In genomic region chr5:140106805-140107311, GRCh38 we compare ENCODE assay signal across 8 cellular contexts. TPM values are rescaled to one million over a fixed set of nuclear protein-coding genes. Genes with fewer than 3 reads are reported as not detected.
DNase-seq lines count a peak whose midpoint lies in the region; ATAC-seq and TF ChIP-seq lines count a peak whose summit lies in the region.

No MANE protein-coding gene starts in this region.

- peak overlapping the region; percentile 92 for H2AK9ac ChIP-seq in IMR-90 (replicated peaks; ENCODE audit: low read depth, low read length, poor library complexity)

- H2BK120ac ChIP-seq in IMR-90 (ENCODE audit: low read depth, low read length) = peak overlapping the region; percentile 71

- no peaks in the 10 kb centered on the region for H3K9me3 ChIP-seq in A673 (ENCODE audit: low read depth, low read length, poor library complexity, severe bottlenecking)
- no peaks in the 10 kb centered on the region for H3K9me3 ChIP-seq in IMR-90 (ENCODE audit: control insufficient read depth, insufficient read depth, low read length)
- H3K9me3 ChIP-seq in mucosa of descending colon = no peaks in the 10 kb centered on the region

- peak overlapping the region; percentile 83 for H2AK5ac ChIP-seq in IMR-90 (ENCODE audit: low read depth, low read length)

- H3K27me3 ChIP-seq in A673 (replicated peaks; ENCODE audit: insufficient read depth, low read depth, low read length, poor library complexity) (no peaks in the 10 kb centered on the region), IMR-90 (ENCODE audit: control insufficient read depth, insufficient read depth, low read length) (peaks cover 2% of the 10 kb centered on the region)

- H4K5ac ChIP-seq in IMR-90 (ENCODE audit: low read depth, low read length) = peak overlapping the region; percentile 46

- intact Hi-C loops in A673 (cut with micrococcal nuclease; ENCODE audit: unreplicated experiment) = no loop called here
- intact Hi-C loops in IMR-90 (cut with micrococcal nuclease) = loop anchor here (1.0 kb wide), 1 partner anchor 38 kb away; no protein-coding TSS in a partner anchor
- intact Hi-C loops in mucosa of descending colon (cut with DNase I, micrococcal nuclease) = no loop called here

- H3K9me1 ChIP-seq in IMR-90 (ENCODE audit: insufficient read depth, low read length) = peaks cover 1% of the 10 kb centered on the region; the same call in 1 of the 2 replicates

- in situ Hi-C loops in IMR-90 (cut with MboI; ENCODE audit: low sequenced_read_pairs) = loop anchor here (25.0 kb wide), 1 partner anchor 470 kb away; the partner anchor contains the start of gene CXXC5

- TF ChIP-seq RAD21 in IMR-90 (IDR thresholded peaks at IDR 0.05; ENCODE audit: low read length) = no peak

- no peak overlapping the region for H2BK20ac ChIP-seq in IMR-90 (ENCODE audit: low read depth, low read length)

- ATAC-seq in IMR-90 (ENCODE audit: low read depth) (no peak), mucosa of descending colon (no peak), GM19328 (IDR thresholded peaks at IDR 0.05; ENCODE audit: unreplicated experiment) (no peak)

- TF ChIP-seq CTCF in A673 (conservative IDR thresholded peaks at IDR 0.05; ENCODE audit: low read depth, low read length) = no peak
- no peak for TF ChIP-seq CTCF in IMR-90 (conservative IDR thresholded peaks at IDR 0.05; ENCODE audit: low read depth, low read length)
- no peak for TF ChIP-seq CTCF in choroid plexus epithelial cell (conservative IDR thresholded peaks at IDR 0.05; ENCODE audit: low read depth, low read length)
- TF ChIP-seq CTCF in mucosa of descending colon (IDR thresholded peaks at IDR 0.05) = no peak

- peaks cover 4% of the 10 kb centered on the region; the same call in 1 of the 2 replicates for H4K20me1 ChIP-seq in IMR-90 (ENCODE audit: insufficient read depth, low read length)

- peak overlapping the region; percentile 8; the same call in 1 of the 3 replicates for H2BK15ac ChIP-seq in IMR-90 (ENCODE audit: low read depth, low read length)

- H4K8ac ChIP-seq in IMR-90 (ENCODE audit: low read depth in 2 of 2, low read length in 2 of 2) = peak overlapping the region; percentile 92 to 97

- H3K14ac ChIP-seq in IMR-90 (replicated peaks; ENCODE audit: low read depth, low read length) = peak overlapping the region; percentile 87

- 80% methylated on average over 7 of the region's 16 CpGs; no CpG with 5 or more reads in 1 of the 2 experiments for WGBS in IMR-90 (ENCODE audit: extremely low coverage in 2 of 2, insufficient read length in 1 of 2), 2 experiments

- BruUV-seq in A673 (replicated peaks; lab: Mats Ljungman, UMichigan) (TSS peak; percentile 61), IMR-90 (replicated peaks; lab: Mats Ljungman, UMichigan) (no TSS peak)

- TF ChIP-seq POLR2A in IMR-90 (IDR thresholded peaks at IDR 0.05; ENCODE audit: low read depth, low read length) = no peak
- no peak for TF ChIP-seq POLR2A in erythroblast (IDR thresholded peaks at IDR 0.05; ENCODE audit: low read length)

- H3K9ac ChIP-seq in IMR-90 (ENCODE audit: low read depth, low read length) = peak overlapping the region; percentile 91

- peak overlapping the region; percentile 60; the same call in 1 of the 2 replicates for H3K56ac ChIP-seq in IMR-90 (ENCODE audit: extremely low read depth, insufficient read depth, low read length)

- H3K23ac ChIP-seq in IMR-90 (ENCODE audit: low read depth, low read length) = peak overlapping the region; percentile 68

- H3K4me3 ChIP-seq in A673 (ENCODE audit: low read depth, low read length, poor library complexity, severe bottlenecking) (peak overlapping the region; percentile 84), IMR-90 (ENCODE audit: insufficient read depth, low read depth, low read length) (peak overlapping the region; percentile 74), choroid plexus epithelial cell (ENCODE audit: low read depth, low read length) (peak overlapping the region; percentile 76), mucosa of descending colon (peak overlapping the region; percentile 35)

- peak overlapping the region; percentile 80 for H3K27ac ChIP-seq in A673 (ENCODE audit: low read depth, low read length, poor library complexity, severe bottlenecking)
- H3K27ac ChIP-seq in IMR-90 (ENCODE audit: insufficient read depth, low read length) = peak overlapping the region; percentile 97

- H4K91ac ChIP-seq in IMR-90 (ENCODE audit: insufficient read depth, low read depth, low read length) = peak overlapping the region; percentile 53

- peaks cover 3 to 28% of the 10 kb centered on the region in 2 experiments; a peak in 3 of 4 replicates for H3K79me1 ChIP-seq in IMR-90 (ENCODE audit: low read depth in 1 of 2, low read length in 2 of 2)

- peak overlapping the region; percentile 55 for H3K4me2 ChIP-seq in IMR-90 (ENCODE audit: low read depth, low read length)

- H3K4ac ChIP-seq in IMR-90 (ENCODE audit: low read depth, low read length) = peak overlapping the region; percentile 89

- dilution Hi-C loops in IMR-90 (cut with HindIII; ENCODE audit: low sequenced_read_pairs, unreplicated experiment) = no loop called here

- H2AFZ ChIP-seq in IMR-90 (replicated peaks; ENCODE audit: low read length, poor library complexity) = peak overlapping the region; percentile 94

- peaks cover 29% of the 10 kb centered on the region for H3K4me1 ChIP-seq in A673 (ENCODE audit: insufficient read depth, low read length, poor library complexity, severe bottlenecking)
- peaks cover 4% of the 10 kb centered on the region for H3K4me1 ChIP-seq in IMR-90 (ENCODE audit: control insufficient read depth, insufficient read depth, low read length)
- H3K4me1 ChIP-seq in mucosa of descending colon (ENCODE audit: low read depth) = peaks cover 13% of the 10 kb centered on the region

- H3K36me3 ChIP-seq in A673 (ENCODE audit: insufficient read depth, low read length, poor library complexity, severe bottlenecking) (no peaks in the 10 kb centered on the region), IMR-90 (ENCODE audit: control insufficient read depth, insufficient read depth, low read length) (no peaks in the 10 kb centered on the region), mucosa of descending colon (ENCODE audit: low read depth) (no peaks in the 10 kb centered on the region)

- POLR2A ChIA-PET in A673 (lab: Charles Lee; ENCODE audit: low non-redundant PET) = no interaction called here
- POLR2A ChIA-PET in IMR-90 (lab: Charles Lee; ENCODE audit: unreplicated experiment) = interaction anchor here (0.6 to 1.4 kb wide), 3 partner anchors 12 to 25 kb away, joined by 3 to 14 read pairs (median 5); no protein-coding TSS in a partner anchor

- CTCF ChIA-PET in A673 (lab: Charles Lee) (interaction anchor here (0.5 kb wide), 1 partner anchor 266 kb away, joined by 3 read pairs; no protein-coding TSS in a partner anchor), IMR-90 (lab: Yijun Ruan, JAX) (interaction anchor here (1.0 to 1.2 kb wide), 2 partner anchors 39 to 48 kb away, joined by 3 to 4 read pairs; no protein-coding TSS in a partner anchor)

- H3K18ac ChIP-seq in IMR-90 (ENCODE audit: low read depth, low read length) = peak overlapping the region; percentile 51; the same call in 1 of the 2 replicates

- peak overlapping the region; percentile 35 for H2BK5ac ChIP-seq in IMR-90 (ENCODE audit: low read depth, low read length, poor library complexity, severe bottlenecking)

- DNase-seq in A673 (ENCODE audit: low spot score) = no peak
- no peak for DNase-seq in IMR-90
- no peak for DNase-seq in choroid plexus epithelial cell (ENCODE audit: low read depth)
- DNase-seq in mucosa of descending colon = no peak
- DNase-seq in NCI-H2107 (lab: John Stamatoyannopoulos, UW) = no peak
- DNase-seq in effector CD8-positive, alpha-beta T cell (lab: John Stamatoyannopoulos, UW) = no peak
- DNase-seq in erythroblast (lab: John Stamatoyannopoulos, UW) = no peak

TF ChIP-seq in IMR-90, 13 proteins besides CTCF, POLR2A, EP300 and RAD21:
- TF ChIP-seq USF2 (IDR thresholded peaks at IDR 0.05; ENCODE audit: low read depth, low read length) = no peak
- no peak for TF ChIP-seq RCOR1 (IDR thresholded peaks at IDR 0.05; ENCODE audit: insufficient replicate concordance, low read length)

RNA-seq across cellular contexts. Expression of gene PURA, which starts 7.1 kb away (rescaled TPM):
- total RNA-seq in A673 (2021) (9.5 and 12.3 TPM in 2 replicates), IMR-90 (2012; rRNA removed) (5.6 and 13.9 TPM in 2 replicates), mucosa of descending colon (10 to 100 TPM; 17.3 to 49.4 (median 18.4) TPM)
- polyA plus RNA-seq in IMR-90 (2012; rRNA removed) = 3.8 TPM in 2 replicates
- polyA plus RNA-seq in IMR-90 (2012; cell fraction: cytosol; rRNA removed) = 2.7 and 5.0 TPM in 2 replicates
- polyA plus RNA-seq in IMR-90 (2012; cell fraction: nucleus; rRNA removed; ENCODE audit: low replicate concordance) = 3.0 and 3.1 TPM in 2 replicates

RNA-seq across cellular contexts. Expression of gene IGIP, which starts 18.9 kb away (rescaled TPM):
- total RNA-seq in A673 (2021) = 2.5 and 2.7 TPM in 2 replicates
- total RNA-seq in IMR-90 (2012; rRNA removed) = 5.0 and 6.7 TPM in 2 replicates
- 0.83 and 1.2 TPM in 2 replicates for polyA plus RNA-seq in IMR-90 (2012; rRNA removed)
- 0.16 and 0.32 TPM in 2 replicates for polyA plus RNA-seq in IMR-90 (2012; cell fraction: cytosol; rRNA removed)
- 0.65 and 4.4 TPM in 2 replicates for polyA plus RNA-seq in IMR-90 (2012; cell fraction: nucleus; rRNA removed; ENCODE audit: low replicate concordance)
- total RNA-seq in mucosa of descending colon = 10 to 100 TPM in 1 of 3 donors, 1 to 10 TPM in 2; 8.1 to 25.1 (median 9.8) TPM
